ENCODE assay signal across 13 cellular contexts in the genomic region with DNA sequence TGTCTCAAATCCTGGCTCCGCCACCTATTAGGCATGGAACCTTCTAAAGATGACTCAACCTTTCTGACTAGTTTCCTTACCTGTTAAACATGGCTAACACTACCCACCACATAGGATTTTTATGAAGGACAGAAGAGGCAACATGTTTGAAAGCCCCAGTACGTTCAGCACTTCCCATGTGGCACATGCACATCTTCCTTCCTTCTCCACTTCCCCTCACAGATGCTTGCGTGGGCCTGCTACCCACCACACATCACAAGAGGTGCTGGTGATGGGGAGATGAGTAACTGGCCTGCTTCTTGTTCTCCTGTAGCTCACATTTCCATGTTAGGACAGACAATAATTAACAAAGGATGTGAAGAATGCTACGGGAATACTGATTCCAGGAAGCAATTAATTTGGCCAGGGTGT. TPM values are rescaled to one million over a fixed set of nuclear protein-coding genes. Genes with fewer than 3 reads are reported as not detected.
DNase-seq lines count a peak whose midpoint lies in the region; ATAC-seq and TF ChIP-seq lines count a peak whose summit lies in the region.
"Had no signal": no experiment of that assay in that cellular context is flagged by ENCODE, and none has a peak within 500 bp of the region (broad histone marks: within the 10 kb centered on the region; RNA-seq: fewer than 3 reads in every experiment).

No MANE protein-coding gene starts in this region.

- peak overlapping the region; percentile 79 for H3K27ac ChIP-seq in foreskin keratinocyte
- H3K27ac ChIP-seq: C4-2B, prostate gland had no signal

- no peak for TF ChIP-seq CTCF in foreskin keratinocyte (conservative IDR thresholded peaks at IDR 0.05)

- DNase-seq in stimulated activated naive CD4-positive, alpha-beta T cell treated with Interleukin-2 at 50 U/mL for 16 hours (lab: John Stamatoyannopoulos, UW), result peak; percentile 49
- no peak for DNase-seq in stimulated activated naive CD4-positive, alpha-beta T cell (lab: John Stamatoyannopoulos, UW)
- DNase-seq in activated CD4-positive, alpha-beta T cell treated with anti-CD3 and anti-CD28 coated beads, Interleukin-2, amount 50 U/mL, for 4 hours, result peak; percentile 25 to 38
- DNase-seq in foreskin keratinocyte (peak; percentile 81 to 82), NCI-H187 (lab: John Stamatoyannopoulos, UW) (no peak), HuH-7 (ENCODE audit: low spot score) (no peak)
- DNase-seq: KG1, NCI-H82 had no signal

- ATAC-seq in foreskin keratinocyte (peak; percentile 52), GM18907 (IDR thresholded peaks at IDR 0.05; ENCODE audit: unreplicated experiment) (no peak), HG03097 (IDR thresholded peaks at IDR 0.05; ENCODE audit: low FRiP score, unreplicated experiment) (no peak)

- H3K27me3 ChIP-seq in foreskin keratinocyte, result no peaks in the 10 kb centered on the region
- H3K27me3 ChIP-seq: dorsolateral prefrontal cortex had no signal

- H3K4me1 ChIP-seq in foreskin keratinocyte, result peaks cover 24% of the 10 kb centered on the region
- H3K4me1 ChIP-seq: prostate gland had no signal

RNA-seq across cellular contexts. Expression of a gene that starts 7.1 kb away (rescaled TPM):
- total RNA-seq in foreskin keratinocyte, result 17.1 and 21.7 TPM in 2 replicates
- 3.1 and 3.3 TPM in 2 replicates for polyA plus RNA-seq in foreskin keratinocyte

RNA-seq across cellular contexts. Expression of a gene that starts 49.2 kb away (rescaled TPM):
- total RNA-seq in foreskin keratinocyte, result 54.1 and 84.4 TPM in 2 replicates
- 20.8 and 27.6 TPM in 2 replicates for polyA plus RNA-seq in foreskin keratinocyte

Comparison
In these comparisons a context has a peak if more than half of its experiments do, and no peak if none do; other contexts are left out.
1. DNase-seq: peak in stimulated activated naive CD4-positive, alpha-beta T cell treated with Interleukin-2 at 50 U/mL for 16 hours (single experiment), activated CD4-positive, alpha-beta T cell treated with anti-CD3 and anti-CD28 coated beads, Interleukin-2, amount 50 U/mL, for 4 hours (2 of 2) and foreskin keratinocyte (2 of 2); none in stimulated activated naive CD4-positive, alpha-beta T cell (0 of 6), NCI-H187 (0 of 2) and HuH-7 (single experiment).